In the genomic region with DNA sequence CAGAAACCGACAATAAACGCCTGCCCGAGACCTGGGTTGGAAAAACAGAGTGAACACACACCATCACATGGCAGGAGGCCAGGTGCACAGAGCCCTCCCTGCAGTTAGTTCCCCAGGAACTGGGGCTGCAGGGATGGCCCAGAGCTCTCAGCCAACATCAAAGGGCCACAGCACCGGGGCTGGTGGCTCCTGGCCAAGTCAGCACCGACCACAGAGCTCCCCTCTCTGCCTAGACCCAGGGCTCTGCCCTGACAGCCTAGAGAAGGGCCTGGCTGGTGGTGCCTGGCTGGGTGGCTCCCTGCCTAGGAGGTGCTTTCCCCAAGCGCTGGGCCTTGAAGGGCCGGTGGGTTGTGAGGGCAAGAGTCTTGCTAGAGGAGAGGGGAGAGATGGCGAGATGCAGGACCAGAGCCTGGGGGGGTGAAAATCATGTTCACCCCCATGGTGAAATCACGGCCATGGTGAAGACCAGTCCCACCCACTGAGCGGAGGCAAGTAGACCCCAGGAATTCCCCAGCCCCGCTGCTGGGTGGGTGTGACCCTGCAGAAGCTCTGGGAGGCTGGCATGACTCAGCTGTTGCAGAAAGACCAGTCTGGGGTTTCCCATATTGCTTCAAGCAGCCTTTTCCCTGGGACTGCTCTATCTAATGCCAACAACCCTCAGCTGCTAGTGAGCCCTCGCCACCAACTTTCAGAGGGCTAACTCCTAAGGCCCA, we compare ENCODE assay signal across 1 cellular context.
TF ChIP-seq lines count a peak whose summit lies in the region.

No MANE protein-coding gene starts in this region.

TF ChIP-seq in H1, 55 proteins besides CTCF, POLR2A, EP300 and RAD21:
- TF ChIP-seq KDM4A (IDR thresholded peaks at IDR 0.05; ENCODE audit: low read depth, low read length, severe bottlenecking): no peak
- TF ChIP-seq FOSL1 (IDR thresholded peaks at IDR 0.05; ENCODE audit: insufficient read depth, low read depth, low read length): no peak
- TF ChIP-seq POU5F1 (IDR thresholded peaks at IDR 0.05; ENCODE audit: low read depth, low read length): no peak
- no peak for TF ChIP-seq KDM5A (IDR thresholded peaks at IDR 0.05; ENCODE audit: low read length)
- no peak for TF ChIP-seq ASH2L (IDR thresholded peaks at IDR 0.05; ENCODE audit: low read length)
- TF ChIP-seq, protein P1, sequence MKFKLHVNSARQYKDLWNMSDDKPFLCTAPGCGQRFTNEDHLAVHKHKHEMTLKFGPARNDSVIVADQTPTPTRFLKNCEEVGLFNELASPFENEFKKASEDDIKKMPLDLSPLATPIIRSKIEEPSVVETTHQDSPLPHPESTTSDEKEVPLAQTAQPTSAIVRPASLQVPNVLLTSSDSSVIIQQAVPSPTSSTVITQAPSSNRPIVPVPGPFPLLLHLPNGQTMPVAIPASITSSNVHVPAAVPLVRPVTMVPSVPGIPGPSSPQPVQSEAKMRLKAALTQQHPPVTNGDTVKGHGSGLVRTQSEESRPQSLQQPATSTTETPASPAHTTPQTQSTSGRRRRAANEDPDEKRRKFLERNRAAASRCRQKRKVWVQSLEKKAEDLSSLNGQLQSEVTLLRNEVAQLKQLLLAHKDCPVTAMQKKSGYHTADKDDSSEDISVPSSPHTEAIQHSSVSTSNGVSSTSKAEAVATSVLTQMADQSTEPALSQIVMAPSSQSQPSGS (IDR thresholded peaks at IDR 0.05; ENCODE audit: low read length): no peak
- TF ChIP-seq CREB1 (IDR thresholded peaks at IDR 0.05): no peak
- TF ChIP-seq HDAC6 (IDR thresholded peaks at IDR 0.05; ENCODE audit: low read depth, low read length): no peak
- TF ChIP-seq RFX5 (IDR thresholded peaks at IDR 0.05; ENCODE audit: borderline replicate concordance, low read depth, low read length): no peak
- TF ChIP-seq SP4 (IDR thresholded peaks at IDR 0.05; ENCODE audit: low read length): no peak
- TF ChIP-seq TAF1 (IDR thresholded peaks at IDR 0.05; ENCODE audit: low read depth, low read length): no peak
- no peak for TF ChIP-seq CHD1 (IDR thresholded peaks at IDR 0.05; ENCODE audit: low read depth, low read length)
